Comparison of ENCODE assay signal across 9 cellular contexts in genomic region chr3:56796202-56796601, GRCh38. TPM values are rescaled to one million over a fixed set of nuclear protein-coding genes. Genes with fewer than 3 reads are reported as not detected.
DNase-seq lines count a peak whose midpoint lies in the region; ATAC-seq and TF ChIP-seq lines count a peak whose summit lies in the region.
"Had no signal": no experiment of that assay in that cellular context is flagged by ENCODE, and none has a peak within 500 bp of the region (broad histone marks: within the 10 kb centered on the region; RNA-seq: fewer than 3 reads in every experiment).

No MANE protein-coding gene starts in this region.

- TF ChIP-seq POLR2A in transverse colon (IDR thresholded peaks at IDR 0.05) = no peak

- H3K4me3 ChIP-seq in fibroblast of mammary gland (ENCODE audit: control insufficient read depth, low read depth, low read length) (no peak overlapping the region), transverse colon (no peak overlapping the region)

- ATAC-seq in GM21423 (IDR thresholded peaks at IDR 0.05; ENCODE audit: unreplicated experiment) = no peak

- H3K36me3 ChIP-seq in transverse colon = no peaks in the 10 kb centered on the region

- no peaks in the 10 kb centered on the region for H3K9me3 ChIP-seq in transverse colon

- peak overlapping the region in 1 of 4 donors; percentile 10 for H3K27ac ChIP-seq in transverse colon

- no peaks in the 10 kb centered on the region for H3K27me3 ChIP-seq in transverse colon

- peak; percentile 27 for DNase-seq in stimulated activated naive CD4-positive, alpha-beta T cell treated with Interleukin-2 at 50 U/mL for 16 hours (lab: John Stamatoyannopoulos, UW)
- no peak for DNase-seq in stimulated activated naive CD4-positive, alpha-beta T cell (lab: John Stamatoyannopoulos, UW)
- DNase-seq in activated CD8-positive, alpha-beta memory T cell treated with anti-CD3 and anti-CD28 coated beads, Interleukin-2, amount 50 U/mL, for 48 hours = peak; percentile 52
- DNase-seq in fibroblast of mammary gland (ENCODE audit: low read depth) (peak; percentile 46), posterior cingulate gyrus (no peak), NOMO-1 treated with DMSO at 0.1 percent for 48 hours (lab: John Stamatoyannopoulos, UW; ENCODE audit: unreplicated experiment) (no peak), transverse colon (no peak)
- DNase-seq: NCI-H1417 had no signal

- 49 to 80% methylated on average over 1 to 6 of the region's 6 CpGs for WGBS in transverse colon (ENCODE audit: low coverage in 1 of 2), 2 donors

- peaks cover 10 to 54% (median 12%) of the 10 kb centered on the region in 4 donors for H3K4me1 ChIP-seq in transverse colon

- in situ Hi-C loops in transverse colon (cut with MboI; ENCODE audit: low pct_ligation_motif_present in 1 of 4, low pct_unique_long_range_greater_than_20kb in 1 of 4, low sequenced_read_pairs in 3 of 4) = loop anchor here (5.0 to 10.0 kb wide), 2 partner anchors 91 to 94 kb away; no protein-coding TSS in a partner anchor

- no peak for TF ChIP-seq CTCF in fibroblast of mammary gland (conservative IDR thresholded peaks at IDR 0.05; ENCODE audit: control insufficient read depth, insufficient read depth, low read depth, low read length)
- no peak for TF ChIP-seq CTCF in transverse colon (IDR thresholded peaks at IDR 0.05)

- intact Hi-C loops in posterior cingulate gyrus (cut with DNase I) = no loop called here
- intact Hi-C loops in transverse colon (cut with DNase I; ENCODE audit: low total_unique reads) = loop anchor here (10.0 kb wide), 1 partner anchor 189 kb away; no protein-coding TSS in a partner anchor

- no peak for TF ChIP-seq EP300 in transverse colon (IDR thresholded peaks at IDR 0.05; ENCODE audit: low read depth)

RNA-seq across cellular contexts. Expression of gene ARHGEF3, which starts 5.5 kb away (rescaled TPM):
- total RNA-seq in transverse colon = 10 to 100 TPM in 1 of 4 donors, 1 to 10 TPM in 3; 2.6 to 13.2 (median 5.6) TPM

Comparison
In these comparisons a context has a peak if more than half of its experiments do, and no peak if none do; other contexts are left out.
1. DNase-seq: peak in stimulated activated naive CD4-positive, alpha-beta T cell treated with Interleukin-2 at 50 U/mL for 16 hours (single experiment), activated CD8-positive, alpha-beta memory T cell treated with anti-CD3 and anti-CD28 coated beads, Interleukin-2, amount 50 U/mL, for 48 hours (single experiment) and fibroblast of mammary gland (single experiment); none in stimulated activated naive CD4-positive, alpha-beta T cell (0 of 6), posterior cingulate gyrus (0 of 10), NOMO-1 treated with DMSO at 0.1 percent for 48 hours (single experiment) and transverse colon (single experiment).